ENCODE assay signal across 13 cellular contexts in genomic region chr1:201218409-201218808, GRCh38. TPM values are rescaled to one million over a fixed set of nuclear protein-coding genes. Genes with fewer than 3 reads are reported as not detected.
"Had no signal": no experiment of that assay in that cellular context is flagged by ENCODE, and none has a peak within 500 bp of the region (broad histone marks: within the 10 kb centered on the region; RNA-seq: fewer than 3 reads in every experiment).

No MANE protein-coding gene starts in this region.

- H3K4me1 ChIP-seq: parathyroid adenoma had no signal

- H3K9ac ChIP-seq: parathyroid adenoma had no signal

- H3K27ac Mint-ChIP-seq: activated T-cell treated with anti-CD3 and anti-CD28 coated beads, Interleukin-2, amount 50 U/mL, for 24 hours; dendritic cell treated with granulocyte-macrophage colony-stimulating factor and Interleukin-4, amounts not matched to agents 40 ng/mL and 50 ng/mL, for 4 days; stimulated activated naive CD8-positive, alpha-beta T cell treated with anti-CD3 and anti-CD28 coated beads, Interleukin-15, amount 100 ng/mL, for 72 hours had no signal

- ATAC-seq: activated CD4-positive, CD25-positive, alpha-beta regulatory T cell treated with anti-CD3 and anti-CD28 coated beads, Interleukin-2, amount 50 U/mL, for 24 hours; esophagus mucosa; stimulated activated naive CD8-positive, alpha-beta T cell treated with anti-CD3 and anti-CD28 coated beads, Interleukin-15, amount 100 ng/mL, for 72 hours had no signal

- H3K27me3 Mint-ChIP-seq: activated T-cell treated with anti-CD3 and anti-CD28 coated beads, Interleukin-2, amount 50 U/mL, for 24 hours; dendritic cell treated with granulocyte-macrophage colony-stimulating factor and Interleukin-4, amounts not matched to agents 40 ng/mL and 50 ng/mL, for 4 days; stimulated activated naive CD8-positive, alpha-beta T cell treated with anti-CD3 and anti-CD28 coated beads, Interleukin-15, amount 100 ng/mL, for 72 hours had no signal

- H3K27ac ChIP-seq: parathyroid adenoma, skin epidermis, thoracic aorta had no signal

- DNase-seq: activated T-cell treated with anti-CD3 and anti-CD28 coated beads, Interleukin-2, amount 50 U/mL, for 24 hours; central memory CD4-positive, alpha-beta T cell; midbrain; retina; stimulated activated CD4-positive, alpha-beta T cell treated with anti-CD3 and anti-CD28 coated beads, Interleukin-4, amount 100 ng/mL, for 4 hours; stimulated activated naive CD8-positive, alpha-beta T cell treated with anti-CD3 and anti-CD28 coated beads, Interleukin-15, amount 100 ng/mL, for 72 hours had no signal

- H3K4me1 Mint-ChIP-seq: stimulated activated naive CD8-positive, alpha-beta T cell treated with anti-CD3 and anti-CD28 coated beads, Interleukin-15, amount 100 ng/mL, for 72 hours had no signal

- H3K4me3 ChIP-seq: skin epidermis, thoracic aorta had no signal

- H2AFZ ChIP-seq: parathyroid adenoma had no signal

- H3K36me3 ChIP-seq: thoracic aorta had no signal

- H3K4me3 Mint-ChIP-seq: activated T-cell treated with anti-CD3 and anti-CD28 coated beads, Interleukin-2, amount 50 U/mL, for 24 hours; dendritic cell treated with granulocyte-macrophage colony-stimulating factor and Interleukin-4, amounts not matched to agents 40 ng/mL and 50 ng/mL, for 4 days; stimulated activated naive CD8-positive, alpha-beta T cell treated with anti-CD3 and anti-CD28 coated beads, Interleukin-15, amount 100 ng/mL, for 72 hours had no signal

- H3K9me3 ChIP-seq: thoracic aorta had no signal

- H3K9me3 Mint-ChIP-seq: activated T-cell treated with anti-CD3 and anti-CD28 coated beads, Interleukin-2, amount 50 U/mL, for 24 hours; dendritic cell treated with granulocyte-macrophage colony-stimulating factor and Interleukin-4, amounts not matched to agents 40 ng/mL and 50 ng/mL, for 4 days; stimulated activated naive CD8-positive, alpha-beta T cell treated with anti-CD3 and anti-CD28 coated beads, Interleukin-15, amount 100 ng/mL, for 72 hours had no signal

RNA-seq across cellular contexts. Expression of gene IGFN1, which starts 27.8 kb away (rescaled TPM):
- total RNA-seq: T-helper 2 cell treated with Interferon-gamma antibody and Interleukin-4, amounts not matched to agents 100 ng/mL and 5 ng/mL, for 36 hours; thoracic aorta had no signal
